Comparison of ENCODE assay signal across 21 cellular contexts in genomic region chr18:13390196-13390595, GRCh38.
DNase-seq lines count a peak whose midpoint lies in the region; ATAC-seq and TF ChIP-seq lines count a peak whose summit lies in the region.
"Had no signal": no experiment of that assay in that cellular context is flagged by ENCODE, and none has a peak within 500 bp of the region (broad histone marks: within the 10 kb centered on the region; RNA-seq: fewer than 3 reads in every experiment).

No MANE protein-coding gene starts in this region.

- DNase-seq in activated effector memory CD4-positive, alpha-beta T cell treated with anti-CD3 and anti-CD28 coated beads, Interleukin-2, amount 50 U/mL, for 16 hours, result peak; percentile 61
- no peak for DNase-seq in activated effector memory CD4-positive, alpha-beta T cell treated with Interleukin-2 at 50 U/mL for 16 hours
- DNase-seq in D341Med (ENCODE audit: low spot score) (peak; percentile 55), sigmoid colon (peak; percentile 56), 8988T (no peak), psoas muscle (no peak)
- DNase-seq: activated CD4-positive, alpha-beta T cell treated with anti-CD3 and anti-CD28 coated beads, Interleukin-2, amount 50 U/mL, for 48 hours; activated CD4-positive, CD25-positive, alpha-beta regulatory T cell; activated CD8-positive, alpha-beta memory T cell treated with anti-CD3 and anti-CD28 coated beads, Interleukin-2, amount 50 U/mL, for 4 hours; C1 segment of cervical spinal cord; Calu3; dorsolateral prefrontal cortex; hypothalamus; immature natural killer cell; naive B cell; nucleus accumbens; trophoblast cell had no signal

- no peak for ATAC-seq in activated T-helper 17 cell treated with anti-CD3 and anti-CD28 coated beads, Interleukin-2, amount 50 U/mL, for 72 hours (replicated peaks)
- ATAC-seq in psoas muscle, result no peak
- ATAC-seq: Panc1 had no signal

- intact Hi-C loops in sigmoid colon (cut with DNase I), result no loop called here
- intact Hi-C loops in psoas muscle (cut with DNase I), result no loop called here

- H3K27ac Mint-ChIP-seq in activated T-helper 17 cell treated with anti-CD3 and anti-CD28 coated beads, Interleukin-2, amount 50 U/mL, for 72 hours, result peak overlapping the region; percentile 33
- H3K27ac Mint-ChIP-seq: immature natural killer cell, mesothelial cell of epicardium had no signal

- no peaks in the 10 kb centered on the region for H3K27me3 ChIP-seq in sigmoid colon
- H3K27me3 ChIP-seq in psoas muscle (ENCODE audit: insufficient read depth in 3 of 3, low read length in 2 of 3), result no peaks in the 10 kb centered on the region
- H3K27me3 ChIP-seq: dorsolateral prefrontal cortex had no signal

- TF ChIP-seq CTCF in sigmoid colon (IDR thresholded peaks at IDR 0.05), result no peak
- no peak for TF ChIP-seq CTCF in psoas muscle (IDR thresholded peaks at IDR 0.05)

- no peaks in the 10 kb centered on the region for H3K9me3 Mint-ChIP-seq in activated T-helper 17 cell treated with anti-CD3 and anti-CD28 coated beads, Interleukin-2, amount 50 U/mL, for 72 hours
- H3K9me3 Mint-ChIP-seq: immature natural killer cell, mesothelial cell of epicardium, naive B cell had no signal

- no peaks in the 10 kb centered on the region for H3K27me3 Mint-ChIP-seq in activated T-helper 17 cell treated with anti-CD3 and anti-CD28 coated beads, Interleukin-2, amount 50 U/mL, for 72 hours
- H3K27me3 Mint-ChIP-seq: naive B cell had no signal

- H3K27ac ChIP-seq in sigmoid colon (no peak overlapping the region), psoas muscle (no peak overlapping the region)
- H3K27ac ChIP-seq: dorsolateral prefrontal cortex had no signal

- TF ChIP-seq EP300 in sigmoid colon (IDR thresholded peaks at IDR 0.05), result no peak

- H3K4me3 ChIP-seq in sigmoid colon (no peak overlapping the region), psoas muscle (no peak overlapping the region)
- H3K4me3 ChIP-seq: dorsolateral prefrontal cortex, skin epidermis had no signal

- H3K4me3 Mint-ChIP-seq in activated T-helper 17 cell treated with anti-CD3 and anti-CD28 coated beads, Interleukin-2, amount 50 U/mL, for 72 hours, result no peak overlapping the region
- H3K4me3 Mint-ChIP-seq: immature natural killer cell, mesothelial cell of epicardium, naive B cell had no signal

- TF ChIP-seq POLR2A in sigmoid colon (IDR thresholded peaks at IDR 0.05), result no peak

- 95 to 97% methylated on average over 12 of the region's 12 CpGs for WGBS in sigmoid colon, 2 donors
- 90 to 98% (median 95%) methylated on average over 12 of the region's 12 CpGs for WGBS in psoas muscle, 3 donors

- peaks cover 14% of the 10 kb centered on the region for H3K4me1 Mint-ChIP-seq in activated T-helper 17 cell treated with anti-CD3 and anti-CD28 coated beads, Interleukin-2, amount 50 U/mL, for 72 hours
- H3K4me1 Mint-ChIP-seq: immature natural killer cell, naive B cell had no signal

- H3K36me3 ChIP-seq in sigmoid colon, result peaks cover 0 to 8% (median 0%) of the 10 kb centered on the region in 4 donors
- H3K36me3 ChIP-seq in psoas muscle (ENCODE audit: insufficient read depth in 1 of 2, low read depth in 1 of 2), result peaks cover 0 to 7% of the 10 kb centered on the region in 2 donors

- H3K4me1 ChIP-seq in sigmoid colon, result peaks cover 0 to 31% (median 10%) of the 10 kb centered on the region in 4 donors
- peaks cover 6% of the 10 kb centered on the region for H3K4me1 ChIP-seq in psoas muscle

- no peaks in the 10 kb centered on the region for H3K9me3 ChIP-seq in sigmoid colon
- H3K9me3 ChIP-seq in psoas muscle, result no peaks in the 10 kb centered on the region

- peaks cover 48% of the 10 kb centered on the region for H3K36me3 Mint-ChIP-seq in activated T-helper 17 cell treated with anti-CD3 and anti-CD28 coated beads, Interleukin-2, amount 50 U/mL, for 72 hours (ENCODE audit: low read depth)
- H3K36me3 Mint-ChIP-seq: immature natural killer cell, mesothelial cell of epicardium, naive B cell had no signal

Comparison
In these comparisons a context has a peak if more than half of its experiments do, and no peak if none do; other contexts are left out.
1. DNase-seq: peak in activated effector memory CD4-positive, alpha-beta T cell treated with anti-CD3 and anti-CD28 coated beads, Interleukin-2, amount 50 U/mL, for 16 hours (single experiment), D341Med (single experiment) and sigmoid colon (single experiment); none in activated effector memory CD4-positive, alpha-beta T cell treated with Interleukin-2 at 50 U/mL for 16 hours (single experiment), 8988T (single experiment) and psoas muscle (0 of 2).